In the genomic region with DNA sequence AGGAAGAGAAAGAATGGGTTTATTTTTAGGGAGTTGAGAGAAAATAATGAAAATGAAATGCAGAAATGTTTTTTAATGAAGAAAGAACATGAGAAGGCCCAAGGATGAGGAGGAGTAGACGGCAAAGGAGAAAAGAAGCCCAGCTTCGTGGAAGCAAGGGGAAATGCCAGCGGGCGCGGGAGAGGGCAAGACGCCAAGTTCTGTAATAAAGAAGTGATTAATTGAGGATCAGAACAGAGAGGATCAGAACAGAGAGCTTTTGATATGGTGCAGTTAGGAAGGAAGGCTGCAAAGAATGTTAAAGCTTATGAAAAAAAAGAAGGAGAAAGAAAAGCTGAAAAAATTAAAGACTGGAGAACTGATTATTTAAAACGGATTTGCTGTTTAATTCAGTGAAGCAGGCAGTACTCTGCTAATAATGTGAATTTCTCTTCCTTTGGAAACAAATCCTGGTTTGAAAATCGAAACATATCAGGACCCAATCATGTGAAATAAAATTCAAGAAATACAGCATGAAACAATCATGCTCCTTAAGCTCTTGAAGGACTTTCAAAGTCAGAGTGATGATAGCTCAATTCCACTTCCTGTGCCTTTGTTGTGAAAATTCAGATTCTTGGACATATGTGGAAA, we compare ENCODE assay signal across 22 cellular contexts.
DNase-seq lines count a peak whose midpoint lies in the region; TF ChIP-seq lines count a peak whose summit lies in the region.
"Had no signal": no experiment of that assay in that cellular context is flagged by ENCODE, and none has a peak within 500 bp of the region (broad histone marks: within the 10 kb centered on the region; RNA-seq: fewer than 3 reads in every experiment).

No MANE protein-coding gene starts in this region.

- DNase-seq in NCI-H1105 (lab: John Stamatoyannopoulos, UW) (peak; percentile 48), inferior parietal cortex (ENCODE audit: extremely low spot score) (peak; percentile 72), sigmoid colon (peak; percentile 54), H4 (ENCODE audit: low spot score) (no peak)
- no peak for DNase-seq in CD4-positive, alpha-beta memory T cell
- no peak for DNase-seq in activated CD8-positive, alpha-beta memory T cell treated with anti-CD3 and anti-CD28 coated beads for 24 hours
- DNase-seq: activated CD4-positive, alpha-beta memory T cell treated with anti-CD3 and anti-CD28 coated beads for 36 hours; activated effector memory CD4-positive, alpha-beta T cell treated with Interleukin-2 at 50 U/mL for 16 hours; activated naive CD8-positive, alpha-beta T cell treated with anti-CD3 and anti-CD28 coated beads for 36 hours; CD8-positive, alpha-beta T cell; effector memory CD8-positive, alpha-beta T cell; IMR-90; kidney; NCI-H2081; psoas muscle; SHP77; thyroid gland had no signal

- no peak overlapping the region for H3K27ac ChIP-seq in sigmoid colon
- H3K27ac ChIP-seq in CD4-positive, alpha-beta memory T cell (ENCODE audit: low read depth, low read length), result no peak overlapping the region
- H3K27ac ChIP-seq: neural progenitor cell, psoas muscle, thyroid gland had no signal

- H3K4me3 ChIP-seq in sigmoid colon, result no peak overlapping the region
- no peak overlapping the region for H3K4me3 ChIP-seq in CD4-positive, alpha-beta memory T cell (ENCODE audit: low read length in 2 of 2)
- H3K4me3 ChIP-seq: lung, neural progenitor cell, psoas muscle, smooth muscle cell, thyroid gland had no signal

- H3K4me3 Mint-ChIP-seq in brain, result peak overlapping the region; percentile 22 to 70 (median 32)
- no peak overlapping the region for H3K4me3 Mint-ChIP-seq in CD4-positive, alpha-beta memory T cell
- H3K4me3 Mint-ChIP-seq: activated CD4-positive, alpha-beta memory T cell treated with anti-CD3 and anti-CD28 coated beads for 36 hours; activated naive CD8-positive, alpha-beta T cell treated with anti-CD3 and anti-CD28 coated beads for 36 hours; CD8-positive, alpha-beta T cell; effector memory CD8-positive, alpha-beta T cell; neural progenitor cell; stimulated activated memory B cell treated with anti-CD40 and anti-IgM and Interleukin-4, amounts not matched to agents 10 μg/mL and 1 μg/mL and 100 μg/mL, for 72 hours had no signal

- peak overlapping the region; percentile 27 to 92 (median 82) for H3K27ac Mint-ChIP-seq in brain
- H3K27ac Mint-ChIP-seq in CD4-positive, alpha-beta memory T cell, result no peak overlapping the region
- H3K27ac Mint-ChIP-seq: activated CD4-positive, alpha-beta memory T cell treated with anti-CD3 and anti-CD28 coated beads for 36 hours; activated naive CD8-positive, alpha-beta T cell treated with anti-CD3 and anti-CD28 coated beads for 36 hours; CD8-positive, alpha-beta T cell; effector memory CD8-positive, alpha-beta T cell; stimulated activated memory B cell treated with anti-CD40 and anti-IgM and Interleukin-4, amounts not matched to agents 10 μg/mL and 1 μg/mL and 100 μg/mL, for 72 hours had no signal

- H3K4me1 Mint-ChIP-seq in brain, result peaks cover 43% of the 10 kb centered on the region
- peaks cover 0 to 1% (median 0%) of the 10 kb centered on the region in 4 donors for H3K4me1 Mint-ChIP-seq in CD4-positive, alpha-beta memory T cell
- H3K4me1 Mint-ChIP-seq: activated naive CD8-positive, alpha-beta T cell treated with anti-CD3 and anti-CD28 coated beads for 36 hours; stimulated activated memory B cell treated with anti-CD40 and anti-IgM and Interleukin-4, amounts not matched to agents 10 μg/mL and 1 μg/mL and 100 μg/mL, for 72 hours had no signal

- peaks cover 0 to 7% (median 3%) of the 10 kb centered on the region in 5 experiments for H3K9me3 Mint-ChIP-seq in brain
- peaks cover 0 to 3% (median 0%) of the 10 kb centered on the region in 8 donors for H3K9me3 Mint-ChIP-seq in CD4-positive, alpha-beta memory T cell
- H3K9me3 Mint-ChIP-seq: activated CD4-positive, alpha-beta memory T cell treated with anti-CD3 and anti-CD28 coated beads for 36 hours; activated naive CD8-positive, alpha-beta T cell treated with anti-CD3 and anti-CD28 coated beads for 36 hours; CD8-positive, alpha-beta T cell; effector memory CD8-positive, alpha-beta T cell; stimulated activated memory B cell treated with anti-CD40 and anti-IgM and Interleukin-4, amounts not matched to agents 10 μg/mL and 1 μg/mL and 100 μg/mL, for 72 hours had no signal

- no peak for TF ChIP-seq EP300 in sigmoid colon (IDR thresholded peaks at IDR 0.05)

- H3K4me1 ChIP-seq in sigmoid colon, result no peaks in the 10 kb centered on the region
- no peaks in the 10 kb centered on the region for H3K4me1 ChIP-seq in CD4-positive, alpha-beta memory T cell (ENCODE audit: insufficient read depth, low read length)
- H3K4me1 ChIP-seq: psoas muscle, thyroid gland had no signal

- H3K27me3 Mint-ChIP-seq in brain, result peaks cover 10% of the 10 kb centered on the region
- peaks cover 8 to 12% of the 10 kb centered on the region in 2 donors for H3K27me3 Mint-ChIP-seq in CD4-positive, alpha-beta memory T cell

- CTCF ChIA-PET in CD4-positive, alpha-beta memory T cell (lab: Charles Lee; ENCODE audit: partially characterized antibody), result no interaction called here

- POLR2A ChIA-PET in CD4-positive, alpha-beta memory T cell (lab: Charles Lee; ENCODE audit: partially characterized antibody), result no interaction called here

- peaks cover 0 to 40% (median 16%) of the 10 kb centered on the region in 3 donors for H3K27me3 ChIP-seq in sigmoid colon
- H3K27me3 ChIP-seq in CD4-positive, alpha-beta memory T cell (ENCODE audit: insufficient read depth, low read length), result no peaks in the 10 kb centered on the region
- H3K27me3 ChIP-seq: neural progenitor cell, thyroid gland had no signal

- TF ChIP-seq CTCF in brain (conservative IDR thresholded peaks at IDR 0.05) (no peak), sigmoid colon (IDR thresholded peaks at IDR 0.05) (no peak)

- no peaks in the 10 kb centered on the region for H3K36me3 ChIP-seq in sigmoid colon
- H3K36me3 ChIP-seq in CD4-positive, alpha-beta memory T cell (ENCODE audit: insufficient read depth, low read length), result no peaks in the 10 kb centered on the region
- H3K36me3 ChIP-seq: neural progenitor cell, thyroid gland had no signal

- TF ChIP-seq POLR2A in sigmoid colon (IDR thresholded peaks at IDR 0.05), result no peak

- WGBS in sigmoid colon, 2 donors, result 70 to 76% methylated on average over 8 of the region's 8 CpGs

- H3K9me3 ChIP-seq in sigmoid colon, result no peaks in the 10 kb centered on the region
- no peaks in the 10 kb centered on the region for H3K9me3 ChIP-seq in CD4-positive, alpha-beta memory T cell (ENCODE audit: control insufficient read depth in 1 of 2, low read length in 2 of 2)
- H3K9me3 ChIP-seq: psoas muscle, thyroid gland had no signal

- intact Hi-C loops in sigmoid colon (cut with DNase I), result no loop called here
- intact Hi-C loops in CD4-positive, alpha-beta memory T cell (cut with micrococcal nuclease), result no loop called here

- H3K36me3 Mint-ChIP-seq in brain, result peaks cover 4% of the 10 kb centered on the region
- no peaks in the 10 kb centered on the region for H3K36me3 Mint-ChIP-seq in CD4-positive, alpha-beta memory T cell
- H3K36me3 Mint-ChIP-seq: activated CD4-positive, alpha-beta memory T cell treated with anti-CD3 and anti-CD28 coated beads for 36 hours; activated naive CD8-positive, alpha-beta T cell treated with anti-CD3 and anti-CD28 coated beads for 36 hours; CD8-positive, alpha-beta T cell; neural progenitor cell; stimulated activated memory B cell treated with anti-CD40 and anti-IgM and Interleukin-4, amounts not matched to agents 10 μg/mL and 1 μg/mL and 100 μg/mL, for 72 hours had no signal

Comparison
In these comparisons a context has a peak if more than half of its experiments do, and no peak if none do; other contexts are left out.
1. DNase-seq: peak in NCI-H1105 (single experiment), inferior parietal cortex (single experiment) and sigmoid colon (single experiment); none in CD4-positive, alpha-beta memory T cell (0 of 5), H4 (single experiment) and activated CD8-positive, alpha-beta memory T cell treated with anti-CD3 and anti-CD28 coated beads for 24 hours (single experiment).
2. H3K27ac Mint-ChIP-seq: peak in brain (5 of 5); none in CD4-positive, alpha-beta memory T cell (0 of 7).
3. H3K4me3 Mint-ChIP-seq: peak in brain (5 of 5); none in CD4-positive, alpha-beta memory T cell (0 of 8).